In genomic region chr5:1052076-1052475, GRCh38 we compare ENCODE assay signal across 2 cellular contexts.
TF ChIP-seq lines count a peak whose summit lies in the region.

No MANE protein-coding gene starts in this region.

TF ChIP-seq in GM23338, 12 proteins besides CTCF, POLR2A, EP300 and RAD21 (continued from another document):
- no peak for TF ChIP-seq REST (IDR thresholded peaks at IDR 0.05; ENCODE audit: unreplicated experiment)
- TF ChIP-seq STAT1 (IDR thresholded peaks at IDR 0.05; ENCODE audit: unreplicated experiment), result no peak
- TF ChIP-seq EZH2 (IDR thresholded peaks at IDR 0.05; ENCODE audit: low read depth, unreplicated experiment), result no peak
- no peak for TF ChIP-seq ZNF462 (CRISPR knock-in tag; IDR thresholded peaks at IDR 0.05)
- no peak for TF ChIP-seq CREB1 (CRISPR knock-in tag; IDR thresholded peaks at IDR 0.05; ENCODE audit: low read depth)
- TF ChIP-seq EZH2phosphoT487 (IDR thresholded peaks at IDR 0.05; ENCODE audit: unreplicated experiment), result no peak
- TF ChIP-seq POLR2AphosphoS5 (IDR thresholded peaks at IDR 0.05; ENCODE audit: low read depth), result no peak
- TF ChIP-seq ETS1 (IDR thresholded peaks at IDR 0.05), result no peak
- no peak for TF ChIP-seq ZNF331 (CRISPR knock-in tag; IDR thresholded peaks at IDR 0.05; ENCODE audit: low read depth)
- no peak for TF ChIP-seq ZNF114 (CRISPR knock-in tag; IDR thresholded peaks at IDR 0.05)

TF ChIP-seq in WTC11, 78 proteins besides CTCF, POLR2A, EP300 and RAD21 (continued from another document):
- TF ChIP-seq ZMAT4 (CRISPR knock-in tag; IDR thresholded peaks at IDR 0.05), result no peak
- TF ChIP-seq STAT6 (CRISPR knock-in tag; conservative IDR thresholded peaks at IDR 0.05; ENCODE audit: low read depth), result no peak
- TF ChIP-seq ZNF121 (CRISPR knock-in tag; IDR thresholded peaks at IDR 0.05), result no peak
- TF ChIP-seq HMGXB4 (CRISPR knock-in tag; IDR thresholded peaks at IDR 0.05), result no peak
- no peak for TF ChIP-seq ZNF263 (CRISPR knock-in tag; IDR thresholded peaks at IDR 0.05; ENCODE audit: low read depth)
- TF ChIP-seq E2F5 (CRISPR knock-in tag; IDR thresholded peaks at IDR 0.05), result no peak
- TF ChIP-seq TP53 (CRISPR knock-in tag; IDR thresholded peaks at IDR 0.05), result no peak
- no peak for TF ChIP-seq GRHL2 (CRISPR knock-in tag; IDR thresholded peaks at IDR 0.05; ENCODE audit: insufficient replicate concordance, severe bottlenecking)
- TF ChIP-seq MYBL2 (CRISPR knock-in tag; IDR thresholded peaks at IDR 0.05), result no peak
- TF ChIP-seq ELF4 (CRISPR knock-in tag; IDR thresholded peaks at IDR 0.05; ENCODE audit: low read depth), result no peak
